In genomic region chr4:128502818-128503527, GRCh38 we compare ENCODE assay signal across 17 cellular contexts.
"Had no signal": no experiment of that assay in that cellular context is flagged by ENCODE, and none has a peak within 500 bp of the region (broad histone marks: within the 10 kb centered on the region; RNA-seq: fewer than 3 reads in every experiment).

No MANE protein-coding gene starts in this region.

- H3K4me1 Mint-ChIP-seq: activated naive CD8-positive, alpha-beta T cell treated with anti-CD3 and anti-CD28 coated beads, Interleukin-2, amount 10 ng/mL, durations not matched to agents 7 days and 5 days; naive thymus-derived CD8-positive, alpha-beta T cell had no signal

- H3K27ac ChIP-seq: epithelial cell of prostate, neutrophil, sigmoid colon, testis, upper lobe of right lung had no signal

- H3K27me3 Mint-ChIP-seq: activated CD8-positive, alpha-beta T cell treated with anti-CD3 and anti-CD28 coated beads for 36 hours; activated naive CD8-positive, alpha-beta T cell treated with anti-CD3 and anti-CD28 coated beads, Interleukin-2, amount 10 ng/mL, durations not matched to agents 7 days and 5 days; naive thymus-derived CD8-positive, alpha-beta T cell; stimulated activated naive CD8-positive, alpha-beta T cell treated with anti-CD3 and anti-CD28 coated beads, Interleukin-15, Interleukin-2, amounts not matched to agents 100 ng/mL and 50 ng/mL, for 24 hours had no signal

- H3K4me3 ChIP-seq: lung, mucosa of descending colon, sigmoid colon, testis, upper lobe of right lung had no signal

- H3K27me3 ChIP-seq: neutrophil, sigmoid colon, testis, upper lobe of right lung had no signal

- H3K4me1 ChIP-seq: sigmoid colon, testis, upper lobe of right lung had no signal

- H3K4me3 Mint-ChIP-seq: activated CD8-positive, alpha-beta T cell treated with anti-CD3 and anti-CD28 coated beads for 36 hours; activated naive CD8-positive, alpha-beta T cell treated with anti-CD3 and anti-CD28 coated beads, Interleukin-2, amount 10 ng/mL, durations not matched to agents 7 days and 5 days; naive thymus-derived CD8-positive, alpha-beta T cell; stimulated activated naive CD8-positive, alpha-beta T cell treated with anti-CD3 and anti-CD28 coated beads, Interleukin-15, Interleukin-2, amounts not matched to agents 100 ng/mL and 50 ng/mL, for 24 hours had no signal

- H3K9me3 ChIP-seq: mucosa of descending colon, neutrophil, testis had no signal

- H3K27ac Mint-ChIP-seq: activated CD8-positive, alpha-beta T cell treated with anti-CD3 and anti-CD28 coated beads for 36 hours; activated naive CD8-positive, alpha-beta T cell treated with anti-CD3 and anti-CD28 coated beads, Interleukin-2, amount 10 ng/mL, durations not matched to agents 7 days and 5 days; naive thymus-derived CD8-positive, alpha-beta T cell; stimulated activated naive CD8-positive, alpha-beta T cell treated with anti-CD3 and anti-CD28 coated beads, Interleukin-15, Interleukin-2, amounts not matched to agents 100 ng/mL and 50 ng/mL, for 24 hours had no signal

- DNase-seq: activated CD4-positive, alpha-beta T cell treated with anti-CD3 and anti-CD28 coated beads for 1 hour; activated CD8-positive, alpha-beta memory T cell treated with anti-CD3 and anti-CD28 coated beads, Interleukin-2, amount 50 U/mL, for 48 hours; activated CD8-positive, alpha-beta T cell treated with anti-CD3 and anti-CD28 coated beads for 36 hours; activated naive CD8-positive, alpha-beta T cell treated with anti-CD3 and anti-CD28 coated beads, Interleukin-2, amount 10 ng/mL, durations not matched to agents 7 days and 5 days; anterior cingulate cortex; hypothalamus; mucosa of descending colon; naive thymus-derived CD8-positive, alpha-beta T cell; posterior cingulate gyrus; sigmoid colon; stimulated activated CD4-positive, alpha-beta T cell treated with anti-CD3 and anti-CD28 coated beads, Interleukin-4, amount 100 ng/mL, for 24 hours; testis; upper lobe of right lung had no signal

- H3K36me3 Mint-ChIP-seq: activated naive CD8-positive, alpha-beta T cell treated with anti-CD3 and anti-CD28 coated beads, Interleukin-2, amount 10 ng/mL, durations not matched to agents 7 days and 5 days had no signal

- H3K36me3 ChIP-seq: neutrophil, sigmoid colon, upper lobe of right lung had no signal
